In genomic region chr12:92991134-92991533, GRCh38 we compare ENCODE assay signal across 26 cellular contexts.
DNase-seq lines count a peak whose midpoint lies in the region; ATAC-seq, FAIRE-seq and TF ChIP-seq lines count a peak whose summit lies in the region.
"Had no signal": no experiment of that assay in that cellular context is flagged by ENCODE, and none has a peak within 500 bp of the region (broad histone marks: within the 10 kb centered on the region; RNA-seq: fewer than 3 reads in every experiment).

No MANE protein-coding gene starts in this region.

- H3K36me3 ChIP-seq in IMR-90 (ENCODE audit: control insufficient read depth, insufficient read depth, low read length): no peaks in the 10 kb centered on the region
- no peaks in the 10 kb centered on the region for H3K36me3 ChIP-seq in K562 (ENCODE audit: control insufficient read depth, insufficient read depth, low read length)
- H3K36me3 ChIP-seq in neural progenitor cell: peaks cover 3% of the 10 kb centered on the region
- H3K36me3 ChIP-seq: SJCRH30 had no signal

- no peak for TF ChIP-seq CTCF in IMR-90 (conservative IDR thresholded peaks at IDR 0.05; ENCODE audit: low read depth, low read length)
- no peak for TF ChIP-seq CTCF in K562 (IDR thresholded peaks at IDR 0.05 in 2 of 3, conservative IDR thresholded peaks at IDR 0.05 in 1 of 3; ENCODE audit: insufficient read depth in 2 of 3, low read depth in 1 of 3, low read length in 3 of 3)
- no peak for TF ChIP-seq CTCF in neural progenitor cell (IDR thresholded peaks at IDR 0.05)

- H3K4me1 ChIP-seq in IMR-90 (ENCODE audit: control insufficient read depth, insufficient read depth, low read length) (peaks cover 2% of the 10 kb centered on the region; the same call in 1 of the 2 replicates), K562 (replicated peaks in 1 of 2; ENCODE audit: control insufficient read depth in 2 of 2, insufficient read depth in 2 of 2, low read length in 2 of 2) (peaks cover 0 to 12% of the 10 kb centered on the region in 2 experiments; a peak in 2 of 5 replicates), neural progenitor cell (peaks cover 6% of the 10 kb centered on the region)
- H3K4me1 ChIP-seq: SJCRH30 had no signal

- dilution Hi-C loops in IMR-90 (cut with HindIII; ENCODE audit: low sequenced_read_pairs, unreplicated experiment): loop anchor here (25.0 kb wide), 1 partner anchor 396 kb away; the partner anchor contains the start of gene NUDT4

- no peaks in the 10 kb centered on the region for H3F3A ChIP-seq in neural progenitor cell (ENCODE audit: low read depth)

- no peak overlapping the region for H3K9ac ChIP-seq in IMR-90 (ENCODE audit: low read depth, low read length)
- no peak overlapping the region for H3K9ac ChIP-seq in K562 (ENCODE audit: insufficient read depth in 1 of 2, low read depth in 2 of 2, low read length in 2 of 2)
- no peak overlapping the region for H3K9ac ChIP-seq in neural progenitor cell

- no peak for TF ChIP-seq POLR2A in IMR-90 (IDR thresholded peaks at IDR 0.05; ENCODE audit: low read depth, low read length)
- no peak for TF ChIP-seq POLR2A in K562 (conservative IDR thresholded peaks at IDR 0.05)

- H4K20me1 ChIP-seq in IMR-90 (ENCODE audit: insufficient read depth, low read length): no peaks in the 10 kb centered on the region
- H4K20me1 ChIP-seq in K562 (replicated peaks; ENCODE audit: control insufficient read depth, insufficient read depth, low read length): no peaks in the 10 kb centered on the region
- no peaks in the 10 kb centered on the region for H4K20me1 ChIP-seq in neural progenitor cell (ENCODE audit: low read depth)

- no peaks in the 10 kb centered on the region; a peak in 1 of 4 replicates for H3K79me1 ChIP-seq in IMR-90 (ENCODE audit: low read depth in 1 of 2, low read length in 2 of 2)

- no peaks in the 10 kb centered on the region for H3K27me3 Mint-ChIP-seq in activated naive CD8-positive, alpha-beta T cell treated with anti-CD3 and anti-CD28 coated beads, Interleukin-2, amount 50 U/mL, for 24 hours
- H3K27me3 Mint-ChIP-seq in activated naive CD8-positive, alpha-beta T cell treated with anti-CD3 and anti-CD28 coated beads for 36 hours: peaks cover 7% of the 10 kb centered on the region
- H3K27me3 Mint-ChIP-seq in neural progenitor cell (ENCODE audit: insufficient read depth, low read depth): peaks cover 4% of the 10 kb centered on the region

- intact Hi-C loops in IMR-90 (cut with micrococcal nuclease) (no loop called here), K562 (cut with micrococcal nuclease) (loop anchor here (10.0 kb wide), 1 partner anchor 574 kb away; no protein-coding TSS in a partner anchor)

- H2BK15ac ChIP-seq in IMR-90 (ENCODE audit: low read depth, low read length): peak overlapping the region; percentile 36; the same call in 1 of the 3 replicates

- H3K4me2 ChIP-seq in IMR-90 (ENCODE audit: low read depth, low read length) (no peak overlapping the region), K562 (ENCODE audit: insufficient read depth, low read length) (no peak overlapping the region), neural progenitor cell (no peak overlapping the region)
- H3K4me2 ChIP-seq: PC-9 had no signal

- no peaks in the 10 kb centered on the region for H3K9me3 Mint-ChIP-seq in activated naive CD8-positive, alpha-beta T cell treated with anti-CD3 and anti-CD28 coated beads, Interleukin-2, amount 50 U/mL, for 24 hours
- H3K9me3 Mint-ChIP-seq in activated naive CD8-positive, alpha-beta T cell treated with anti-CD3 and anti-CD28 coated beads for 36 hours: no peaks in the 10 kb centered on the region
- peaks cover 4% of the 10 kb centered on the region for H3K9me3 Mint-ChIP-seq in neural progenitor cell

- H3K18ac ChIP-seq in IMR-90 (ENCODE audit: low read depth, low read length): peak overlapping the region; percentile 70; the same call in 1 of the 2 replicates

- ATAC-seq in activated naive CD8-positive, alpha-beta T cell treated with anti-CD3 and anti-CD28 coated beads, Interleukin-2, amount 50 U/mL, for 24 hours: no peak
- no peak for ATAC-seq in IMR-90 (ENCODE audit: low read depth)
- no peak for ATAC-seq in K562
- ATAC-seq: CD8-positive, alpha-beta T cell; HCT116; Right ventricle myocardium inferior had no signal

- no TSS peak for BruUV-seq in IMR-90 (replicated peaks; lab: Mats Ljungman, UMichigan)
- BruUV-seq in K562 (replicated peaks; lab: Mats Ljungman, UMichigan): no TSS peak

- peak overlapping the region; percentile 61 for H2AFZ ChIP-seq in IMR-90 (replicated peaks; ENCODE audit: low read length, poor library complexity)
- H2AFZ ChIP-seq in K562 (ENCODE audit: low read depth, low read length): no peak overlapping the region
- H2AFZ ChIP-seq in neural progenitor cell (replicated peaks): no peak overlapping the region
- H2AFZ ChIP-seq: PC-9 had no signal

- H3K23ac ChIP-seq in IMR-90 (ENCODE audit: low read depth, low read length): no peak overlapping the region

- no peak overlapping the region for H2BK5ac ChIP-seq in IMR-90 (ENCODE audit: low read depth, low read length, poor library complexity, severe bottlenecking)

- WGBS in IMR-90 (ENCODE audit: extremely low coverage in 2 of 2, insufficient read length in 1 of 2), 2 experiments: no CpG with 5 or more reads among the region's 3 CpGs
- WGBS in K562 (ENCODE audit: insufficient coverage, low coverage, missing lambda C conversion rate): 41% methylated on average over 3 of the region's 3 CpGs

- DNase-seq in activated naive CD8-positive, alpha-beta T cell treated with anti-CD3 and anti-CD28 coated beads, Interleukin-2, amount 50 U/mL, for 24 hours: no peak
- no peak for DNase-seq in activated naive CD8-positive, alpha-beta T cell treated with anti-CD3 and anti-CD28 coated beads for 36 hours
- DNase-seq in IMR-90 (no peak), K562 (ENCODE audit: extremely low read depth in 1 of 4, low spot score in 3 of 4) (no peak), NCI-H69 (lab: John Stamatoyannopoulos, UW) (no peak), neural progenitor cell (ENCODE audit: low spot score) (no peak)
- DNase-seq in stimulated activated CD4-positive, alpha-beta T cell treated with anti-CD3 and anti-CD28 coated beads, Interleukin-2, amount 100 ng/mL, for 24 hours: no peak
- DNase-seq: Caco-2; CD8-positive, alpha-beta T cell; Kasumi-1; NCI-H1092 treated with DMSO at 0.1 percent for 48 hours; NCI-H1436; NCI-H187; NCI-H2081 treated with DMSO at 0.1 percent for 48 hours; NCI-H2171; NCI-H345; NCI-H510A treated with DMSO at 0.1 percent for 48 hours; NCI-H748 treated with DMSO at 0.1 percent for 48 hours; NK-92 treated with Interleukin-12 subunit alpha and Interleukin-12 subunit beta, amount 100 ng/mL, for 24 hours; PC-9; SJCRH30 had no signal

- POLR2A ChIA-PET in IMR-90 (lab: Charles Lee; ENCODE audit: unreplicated experiment) (no interaction called here), K562 (lab: Yijun Ruan, JAX) (interaction anchor here (0.8 to 1.0 kb wide), 2 partner anchors 15 to 389 kb away, joined by 3 read pairs; no protein-coding TSS in a partner anchor)

- H3K4me3 Mint-ChIP-seq in activated naive CD8-positive, alpha-beta T cell treated with anti-CD3 and anti-CD28 coated beads, Interleukin-2, amount 50 U/mL, for 24 hours: no peak overlapping the region
- no peak overlapping the region for H3K4me3 Mint-ChIP-seq in activated naive CD8-positive, alpha-beta T cell treated with anti-CD3 and anti-CD28 coated beads for 36 hours
- no peak overlapping the region for H3K4me3 Mint-ChIP-seq in neural progenitor cell
- H3K4me3 Mint-ChIP-seq: CD8-positive, alpha-beta T cell had no signal

- peak overlapping the region; percentile 57; the same call in 1 of the 2 replicates for H2BK20ac ChIP-seq in IMR-90 (ENCODE audit: low read depth, low read length)

- no peaks in the 10 kb centered on the region for H3K79me2 ChIP-seq in K562 (ENCODE audit: control insufficient read depth, insufficient read depth, low read length)
- H3K79me2 ChIP-seq in neural progenitor cell (ENCODE audit: low read depth): no peaks in the 10 kb centered on the region

- H3K36me3 Mint-ChIP-seq in activated naive CD8-positive, alpha-beta T cell treated with anti-CD3 and anti-CD28 coated beads, Interleukin-2, amount 50 U/mL, for 24 hours (ENCODE audit: low read depth): no peaks in the 10 kb centered on the region
- H3K36me3 Mint-ChIP-seq in activated naive CD8-positive, alpha-beta T cell treated with anti-CD3 and anti-CD28 coated beads for 36 hours: no peaks in the 10 kb centered on the region
- no peaks in the 10 kb centered on the region for H3K36me3 Mint-ChIP-seq in neural progenitor cell
- H3K36me3 Mint-ChIP-seq: CD8-positive, alpha-beta T cell had no signal

- H3K9me1 ChIP-seq in IMR-90 (ENCODE audit: insufficient read depth, low read length): peaks cover 3% of the 10 kb centered on the region; the same call in 1 of the 2 replicates
- no peaks in the 10 kb centered on the region for H3K9me1 ChIP-seq in K562 (ENCODE audit: control insufficient read depth, insufficient read depth, low read length)

- peak overlapping the region; percentile 97 for H3K27ac Mint-ChIP-seq in activated naive CD8-positive, alpha-beta T cell treated with anti-CD3 and anti-CD28 coated beads, Interleukin-2, amount 50 U/mL, for 24 hours
- no peak overlapping the region for H3K27ac Mint-ChIP-seq in activated naive CD8-positive, alpha-beta T cell treated with anti-CD3 and anti-CD28 coated beads for 36 hours
- no peak overlapping the region for H3K27ac Mint-ChIP-seq in neural progenitor cell
- H3K27ac Mint-ChIP-seq: CD8-positive, alpha-beta T cell had no signal

- no peak overlapping the region for H3K27ac ChIP-seq in IMR-90 (ENCODE audit: insufficient read depth, low read length)
- H3K27ac ChIP-seq in K562 (ENCODE audit: extremely low read depth, low read depth, low read length): no peak overlapping the region
- no peak overlapping the region for H3K27ac ChIP-seq in neural progenitor cell
- H3K27ac ChIP-seq: HL-60, PC-9, SJCRH30 had no signal

- H2AK5ac ChIP-seq in IMR-90 (ENCODE audit: low read depth, low read length): peak overlapping the region; percentile 82; the same call in 1 of the 2 replicates

- H3K4ac ChIP-seq in IMR-90 (ENCODE audit: low read depth, low read length): peak overlapping the region; percentile 58

- peak overlapping the region; percentile 38; the same call in 1 of the 2 replicates for H4K91ac ChIP-seq in IMR-90 (ENCODE audit: insufficient read depth, low read depth, low read length)

- H3K27me3 ChIP-seq in IMR-90 (ENCODE audit: control insufficient read depth, insufficient read depth, low read length) (no peaks in the 10 kb centered on the region), K562 (ENCODE audit: control insufficient read depth in 2 of 2, insufficient read depth in 2 of 2, low read length in 2 of 2) (no peaks in the 10 kb centered on the region), neural progenitor cell (no peaks in the 10 kb centered on the region)
- H3K27me3 ChIP-seq: SJCRH30 had no signal

- H3K4me1 Mint-ChIP-seq in activated naive CD8-positive, alpha-beta T cell treated with anti-CD3 and anti-CD28 coated beads, Interleukin-2, amount 50 U/mL, for 24 hours: peaks cover 51% of the 10 kb centered on the region
- peaks cover 41% of the 10 kb centered on the region for H3K4me1 Mint-ChIP-seq in activated naive CD8-positive, alpha-beta T cell treated with anti-CD3 and anti-CD28 coated beads for 36 hours
- peaks cover 9% of the 10 kb centered on the region for H3K4me1 Mint-ChIP-seq in neural progenitor cell

- no peak overlapping the region for H3K56ac ChIP-seq in IMR-90 (ENCODE audit: extremely low read depth, insufficient read depth, low read length)

- H3K4me3 ChIP-seq in IMR-90 (ENCODE audit: insufficient read depth, low read depth, low read length) (no peak overlapping the region), K562 (no peak overlapping the region), neural progenitor cell (no peak overlapping the region)
- H3K4me3 ChIP-seq: PC-9, SJCRH30 had no signal

- CTCF ChIA-PET in IMR-90 (lab: Yijun Ruan, JAX): interaction anchor here (0.6 to 2.1 kb wide), 3 partner anchors 51 to 406 kb away, joined by 4 to 6 read pairs (median 4); no protein-coding TSS in a partner anchor
- CTCF ChIA-PET in K562 (lab: Yijun Ruan, JAX; ENCODE audit: low intra/inter-chr PET ratio): no interaction called here

- in situ Hi-C loops in IMR-90 (cut with MboI; ENCODE audit: low sequenced_read_pairs) (loop anchor here (25.0 kb wide), 1 partner anchor 1121 kb away; no protein-coding TSS in a partner anchor), K562 (cut with MboI) (loop anchor here (10.0 to 25.0 kb wide), 2 partner anchors 421 to 1114 kb away; no protein-coding TSS in a partner anchor)

- no peak overlapping the region for H4K5ac ChIP-seq in IMR-90 (ENCODE audit: low read depth, low read length)

- TF ChIP-seq RAD21 in IMR-90 (IDR thresholded peaks at IDR 0.05; ENCODE audit: low read length): no peak
- TF ChIP-seq RAD21 in K562 (CRISPR knock-in tag; conservative IDR thresholded peaks at IDR 0.05 in 1 of 2, IDR thresholded peaks at IDR 0.05 in 1 of 2): no peak

- peak overlapping the region; percentile 50 for H3K14ac ChIP-seq in IMR-90 (replicated peaks; ENCODE audit: low read depth, low read length)

- H2AK9ac ChIP-seq in IMR-90 (replicated peaks; ENCODE audit: low read depth, low read length, poor library complexity): no peak overlapping the region

- H4K8ac ChIP-seq in IMR-90 (ENCODE audit: low read depth in 2 of 2, low read length in 2 of 2): no peak overlapping the region; a peak in 2 of 4 replicates

- peaks cover 2% of the 10 kb centered on the region for H3K9me3 ChIP-seq in IMR-90 (ENCODE audit: control insufficient read depth, insufficient read depth, low read length)
- no peaks in the 10 kb centered on the region for H3K9me3 ChIP-seq in K562 (replicated peaks; ENCODE audit: control insufficient read depth, insufficient read depth, low read depth, low read length)
- no peaks in the 10 kb centered on the region for H3K9me3 ChIP-seq in neural progenitor cell (ENCODE audit: low read depth)

- TF ChIP-seq EP300 in K562 (IDR thresholded peaks at IDR 0.05; ENCODE audit: low read length): no peak

- FAIRE-seq in K562 (lab: Jason Lieb, UNC): no peak
- FAIRE-seq: G401.6, GM12892 had no signal

- H2BK120ac ChIP-seq in IMR-90 (ENCODE audit: low read depth, low read length): peak overlapping the region; percentile 38
